ENCODE assay signal across 30 cellular contexts in the genomic region with DNA sequence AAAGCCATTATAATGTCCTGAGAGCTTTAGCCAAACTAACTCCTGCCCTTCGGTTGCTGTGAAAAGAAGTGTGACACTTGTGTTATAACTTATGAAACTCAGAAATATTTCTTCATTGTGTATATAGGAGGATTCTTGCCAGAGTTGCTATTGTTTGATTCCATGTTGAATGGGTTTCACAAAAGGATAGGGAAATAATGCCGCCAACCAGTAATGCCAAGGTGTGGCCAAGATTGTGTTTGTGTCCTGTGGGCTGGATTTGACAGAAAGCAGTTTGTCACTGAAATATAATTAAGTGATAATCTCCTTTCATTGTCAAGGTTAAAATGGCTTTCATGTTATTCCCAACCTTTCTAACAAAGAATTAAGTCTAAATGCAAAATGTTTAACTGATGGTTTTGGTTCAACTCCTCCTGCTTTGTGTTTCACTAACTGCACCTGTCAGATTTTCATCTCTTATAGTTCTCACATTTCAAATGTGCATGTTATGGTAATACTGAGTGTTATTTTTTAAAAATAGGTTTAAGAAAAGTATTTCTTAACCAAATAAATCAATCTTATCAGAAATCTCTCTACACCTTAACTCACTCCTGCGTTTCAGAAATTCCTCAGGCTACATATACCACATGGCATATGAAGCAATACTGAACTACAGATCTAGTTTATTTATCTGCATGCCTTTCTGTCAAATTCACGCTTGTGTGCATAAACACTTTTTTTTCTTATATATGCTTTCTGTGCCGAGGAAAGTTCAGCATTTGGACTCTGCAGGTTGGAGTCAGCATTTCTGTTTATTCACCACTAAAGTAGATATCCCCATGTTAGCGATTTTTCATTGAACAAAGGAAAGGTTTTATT. TPM values are rescaled to one million over a fixed set of nuclear protein-coding genes. Genes with fewer than 3 reads are reported as not detected.
A peak's percentile ranks its signal among the peaks of the same experiment; 100 is the strongest.
DNase-seq lines count a peak whose midpoint lies in the region; ATAC-seq and TF ChIP-seq lines count a peak whose summit lies in the region.
"Had no signal": no experiment of that assay in that cellular context is flagged by ENCODE, and none has a peak within 500 bp of the region (broad histone marks: within the 10 kb centered on the region; RNA-seq: fewer than 3 reads in every experiment).

A gene (minus strand): TSS at position 66 of the 858 bp plus-strand sequence. CDS start 58 bp downstream, at position 8.

- peak within 1 kb of the TSS; percentile 29 for H3K27ac Mint-ChIP-seq in nephron progenitor cell
- no peak within 1 kb of the TSS for H3K27ac Mint-ChIP-seq in activated T-helper 2 cell treated with anti-CD3 and anti-CD28 coated beads, Interferon-gamma antibody, Interleukin-2, Interleukin-4, amounts not matched to agents 10 μg/mL and 5 μg/mL and 100 μg/mL, durations not matched to agents 14 hours and 24 hours and 36 hours
- H3K27ac Mint-ChIP-seq: activated naive CD8-positive, alpha-beta T cell; stimulated activated memory B cell treated with anti-CD40 and anti-IgM and Interleukin-4, amounts not matched to agents 10 μg/mL and 1 μg/mL and 100 μg/mL, for 72 hours had no signal

- H3K27me3 ChIP-seq in upper lobe of left lung = no peaks in the 10 kb centered on the region
- H3K27me3 ChIP-seq: body of pancreas, MG63, thyroid gland had no signal

- peaks cover 3% of the 10 kb centered on the region for H3K9me3 Mint-ChIP-seq in nephron progenitor cell
- H3K9me3 Mint-ChIP-seq in activated T-helper 2 cell treated with anti-CD3 and anti-CD28 coated beads, Interferon-gamma antibody, Interleukin-2, Interleukin-4, amounts not matched to agents 10 μg/mL and 5 μg/mL and 100 μg/mL, durations not matched to agents 14 hours and 24 hours and 36 hours = no peaks in the 10 kb centered on the region
- H3K9me3 Mint-ChIP-seq: stimulated activated memory B cell treated with anti-CD40 and anti-IgM and Interleukin-4, amounts not matched to agents 10 μg/mL and 1 μg/mL and 100 μg/mL, for 72 hours had no signal

- whole genome bisulfite sequencing in upper lobe of left lung, 2 donors = 55 to 63% methylated on average over 6 of the region's 6 CpGs

- H3K27me3 Mint-ChIP-seq in nephron progenitor cell (ENCODE audit: low read depth, poor library complexity) = no peaks in the 10 kb centered on the region
- H3K27me3 Mint-ChIP-seq in activated T-helper 2 cell treated with anti-CD3 and anti-CD28 coated beads, Interferon-gamma antibody, Interleukin-2, Interleukin-4, amounts not matched to agents 10 μg/mL and 5 μg/mL and 100 μg/mL, durations not matched to agents 14 hours and 24 hours and 36 hours (ENCODE audit: low read depth) = peaks cover 1% of the 10 kb centered on the region
- H3K27me3 Mint-ChIP-seq: activated naive CD8-positive, alpha-beta T cell had no signal

- no peak for TF ChIP-seq CTCF in nephron progenitor cell (IDR thresholded peaks at IDR 0.05)
- TF ChIP-seq CTCF in upper lobe of left lung (IDR thresholded peaks at IDR 0.05) = no peak

- TF ChIP-seq POLR2A in upper lobe of left lung (IDR thresholded peaks at IDR 0.05) = no peak

- no peak within 1 kb of the TSS for H3K4me3 Mint-ChIP-seq in nephron progenitor cell
- no peak within 1 kb of the TSS for H3K4me3 Mint-ChIP-seq in activated T-helper 2 cell treated with anti-CD3 and anti-CD28 coated beads, Interferon-gamma antibody, Interleukin-2, Interleukin-4, amounts not matched to agents 10 μg/mL and 5 μg/mL and 100 μg/mL, durations not matched to agents 14 hours and 24 hours and 36 hours (ENCODE audit: low read depth)
- H3K4me3 Mint-ChIP-seq: activated naive CD8-positive, alpha-beta T cell; H9; stimulated activated memory B cell treated with anti-CD40 and anti-IgM and Interleukin-4, amounts not matched to agents 10 μg/mL and 1 μg/mL and 100 μg/mL, for 72 hours had no signal

- H3K4me1 Mint-ChIP-seq in nephron progenitor cell = no peaks in the 10 kb centered on the region
- no peaks in the 10 kb centered on the region for H3K4me1 Mint-ChIP-seq in activated T-helper 2 cell treated with anti-CD3 and anti-CD28 coated beads, Interferon-gamma antibody, Interleukin-2, Interleukin-4, amounts not matched to agents 10 μg/mL and 5 μg/mL and 100 μg/mL, durations not matched to agents 14 hours and 24 hours and 36 hours (ENCODE audit: low read depth)
- H3K4me1 Mint-ChIP-seq: stimulated activated memory B cell treated with anti-CD40 and anti-IgM and Interleukin-4, amounts not matched to agents 10 μg/mL and 1 μg/mL and 100 μg/mL, for 72 hours had no signal

- DNase-seq in NCI-H748 (lab: John Stamatoyannopoulos, UW; ENCODE audit: unreplicated experiment) = peak; percentile 48
- no peak for DNase-seq in NCI-H748 treated with DMSO at 0.1 percent for 48 hours (lab: John Stamatoyannopoulos, UW)
- no peak for DNase-seq in nephron progenitor cell
- no peak for DNase-seq in AG20443 (ENCODE audit: low spot score)
- no peak for DNase-seq in upper lobe of left lung
- no peak for DNase-seq in activated T-helper 2 cell treated with anti-CD3 and anti-CD28 coated beads, Interferon-gamma antibody, Interleukin-2, Interleukin-4, amounts not matched to agents 10 μg/mL and 5 μg/mL and 100 μg/mL, durations not matched to agents 14 hours and 24 hours and 36 hours (ENCODE audit: low spot score)
- DNase-seq: activated CD4-positive, CD25-positive, alpha-beta regulatory T cell treated with anti-CD3 and anti-CD28 coated beads, Interleukin-2, amount 50 U/mL, for 72 hours; body of pancreas; effector memory CD4-positive, alpha-beta T cell; H9; hippocampal formation; islet precursor cell; lower lobe of right lung; MG63; NCI-H1436; NCI-H526 treated with DMSO at 0.1 percent for 48 hours; OCI-M1; stimulated activated CD4-positive, alpha-beta T cell treated with anti-CD3 and anti-CD28 coated beads, Interleukin-1b, Interleukin-23, amount 100 ng/mL, for 48 hours; thyroid gland had no signal

- no peak for TF ChIP-seq EP300 in upper lobe of left lung (IDR thresholded peaks at IDR 0.05)

- H3K27ac ChIP-seq in angular gyrus (ENCODE audit: low read depth, low read length) = peak within 1 kb of the TSS; percentile 3
- no peak within 1 kb of the TSS for H3K27ac ChIP-seq in upper lobe of left lung
- H3K27ac ChIP-seq: A549, body of pancreas, lower lobe of right lung, thyroid gland had no signal

- peak; percentile 7 for ATAC-seq in GM18907 (IDR thresholded peaks at IDR 0.05; ENCODE audit: unreplicated experiment)
- no peak for ATAC-seq in upper lobe of left lung (ENCODE audit: low FRiP score in 2 of 2)
- ATAC-seq: A549; body of pancreas; K562; lower lobe of right lung; stimulated activated memory B cell treated with anti-CD40 and anti-IgM and Interleukin-4, amounts not matched to agents 10 μg/mL and 1 μg/mL and 100 μg/mL, for 72 hours had no signal

- no peaks in the 10 kb centered on the region for H3K9me3 ChIP-seq in upper lobe of left lung
- H3K9me3 ChIP-seq: A549, body of pancreas, lower lobe of right lung, MG63, thyroid gland had no signal

- intact Hi-C loops in activated T-helper 2 cell treated with anti-CD3 and anti-CD28 coated beads, Interferon-gamma antibody, Interleukin-2, Interleukin-4, amounts not matched to agents 10 μg/mL and 5 μg/mL and 100 μg/mL, durations not matched to agents 14 hours and 24 hours and 36 hours (cut with micrococcal nuclease) = no loop called here

- peaks cover 0 to 4% (median 0%) of the 10 kb centered on the region in 4 donors for H3K4me1 ChIP-seq in upper lobe of left lung
- H3K4me1 ChIP-seq: A549, thyroid gland had no signal

- peaks cover 62% of the 10 kb centered on the region for H3K36me3 Mint-ChIP-seq in nephron progenitor cell (ENCODE audit: low read depth)
- H3K36me3 Mint-ChIP-seq in activated T-helper 2 cell treated with anti-CD3 and anti-CD28 coated beads, Interferon-gamma antibody, Interleukin-2, Interleukin-4, amounts not matched to agents 10 μg/mL and 5 μg/mL and 100 μg/mL, durations not matched to agents 14 hours and 24 hours and 36 hours (ENCODE audit: low read depth) = no peaks in the 10 kb centered on the region
- H3K36me3 Mint-ChIP-seq: activated naive CD8-positive, alpha-beta T cell; stimulated activated memory B cell treated with anti-CD40 and anti-IgM and Interleukin-4, amounts not matched to agents 10 μg/mL and 1 μg/mL and 100 μg/mL, for 72 hours had no signal

- peaks cover 0 to 14% (median under 1%) of the 10 kb centered on the region in 4 donors for H3K36me3 ChIP-seq in upper lobe of left lung
- H3K36me3 ChIP-seq: MG63 had no signal

- no peak within 1 kb of the TSS for H3K4me3 ChIP-seq in upper lobe of left lung
- H3K4me3 ChIP-seq: A549, body of pancreas, K562, lower lobe of right lung, MG63, thyroid gland had no signal

RNA-seq across cellular contexts. Expression of the gene that starts here (rescaled TPM):
- total RNA-seq in upper lobe of left lung = 1 to 10 TPM in 1 of 6 donors, not detected in 5; 1.8 TPM
- total RNA-seq in activated T-helper 2 cell treated with anti-CD3 and anti-CD28 coated beads, Interferon-gamma antibody, Interleukin-2, Interleukin-4, amounts not matched to agents 10 μg/mL and 5 μg/mL and 100 μg/mL, durations not matched to agents 14 hours and 24 hours and 36 hours = not detected in 2 replicates
- total RNA-seq: activated CD8-positive, alpha-beta memory T cell treated with anti-CD3 and anti-CD28 coated beads for 36 hours; body of pancreas; chondrocyte; frontal cortex; H9; K562; lower lobe of right lung; pulmonary artery endothelial cell; skeletal muscle tissue; thyroid gland had no signal
